ENCODE assay signal across 8 cellular contexts in the genomic region with DNA sequence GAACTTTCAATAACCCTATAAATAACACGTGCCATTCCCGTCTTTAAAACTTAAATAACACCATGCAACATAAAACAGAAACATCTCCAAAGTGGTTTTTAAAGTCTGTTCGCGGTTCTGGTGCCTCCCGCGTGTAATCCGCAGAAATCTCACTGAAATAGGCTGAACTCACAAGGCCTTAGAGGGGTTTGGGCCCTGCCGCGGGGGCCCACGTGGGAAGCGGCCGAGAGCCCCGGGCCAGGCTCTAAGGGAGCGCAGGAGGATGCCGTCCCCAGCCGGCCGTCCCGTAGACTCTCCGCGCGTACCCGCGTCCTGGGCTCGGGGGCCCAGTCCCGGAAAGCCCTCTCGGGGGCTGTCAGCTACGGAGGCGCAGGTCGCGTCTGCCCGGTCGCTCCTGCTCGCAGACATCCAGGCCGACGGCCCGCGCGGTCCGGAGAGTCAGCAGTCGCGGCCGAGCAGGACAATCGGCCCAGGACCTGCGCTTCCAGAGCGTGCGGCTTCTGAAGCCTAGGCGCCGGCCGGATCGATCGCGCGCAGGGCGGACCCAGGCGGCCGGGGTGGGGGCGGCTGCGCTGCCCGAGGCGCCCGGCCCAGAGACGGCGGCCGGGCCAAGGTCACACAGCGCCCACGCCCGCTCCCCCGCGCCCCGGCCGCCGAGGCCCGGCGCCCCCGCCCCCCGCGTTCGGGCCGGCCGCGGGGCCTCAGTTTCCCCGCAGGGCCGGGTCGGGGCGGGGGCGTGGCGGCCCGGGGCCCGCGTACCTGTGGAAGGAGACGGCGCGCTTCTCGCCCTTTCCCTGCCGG. TPM values are rescaled to one million over a fixed set of nuclear protein-coding genes. Genes with fewer than 3 reads are reported as not detected.
DNase-seq lines count a peak whose midpoint lies in the region; ATAC-seq and TF ChIP-seq lines count a peak whose summit lies in the region.

No MANE protein-coding gene starts in this region.

- ATAC-seq in GM19025 (IDR thresholded peaks at IDR 0.05; ENCODE audit: low read depth, unreplicated experiment): peak; percentile 32
- ATAC-seq in HG03108 (IDR thresholded peaks at IDR 0.05; ENCODE audit: unreplicated experiment): peak; percentile 28

- no peaks in the 10 kb centered on the region for H3K27me3 Mint-ChIP-seq in MCF 10A (ENCODE audit: insufficient read depth, unreplicated experiment)

- peak overlapping the region; percentile 90 for H3K4me3 ChIP-seq in BE2C (ENCODE audit: low read depth, low read length)
- peak overlapping the region; percentile 99 for H3K4me3 ChIP-seq in SJSA1
- H3K4me3 ChIP-seq in kidney epithelial cell (ENCODE audit: low read depth, low read length): peak overlapping the region; percentile 97

- POLR2A ChIA-PET in MCF 10A (lab: Yijun Ruan, JAX): interaction anchor here (0.6 to 2.8 kb wide), 12 partner anchors 10 to 1241 kb away, joined by 3 to 26 read pairs (median 3); a partner anchor contains a TSS

- H3K27ac ChIP-seq in SJSA1: peak overlapping the region; percentile 3; the same call in 1 of the 2 replicates

- H3K9me3 ChIP-seq in BE2C (no peaks in the 10 kb centered on the region), SJSA1 (replicated peaks) (0 out of 2 replicates have a peak, but pooled peaks cover 3% of the 10 kb centered on the region)

- TF ChIP-seq CTCF in BE2C (IDR thresholded peaks at IDR 0.05; ENCODE audit: low read depth, low read length): no peak
- TF ChIP-seq CTCF in MCF 10A (IDR thresholded peaks at IDR 0.05; ENCODE audit: unreplicated experiment): no peak
- TF ChIP-seq CTCF in kidney epithelial cell (IDR thresholded peaks at IDR 0.05; ENCODE audit: insufficient read depth, low read length, poor library complexity, severe bottlenecking): no peak

- no peaks in the 10 kb centered on the region for H3K4me1 ChIP-seq in BE2C
- peaks cover 23% of the 10 kb centered on the region for H3K4me1 ChIP-seq in SJSA1 (replicated peaks)

- peak overlapping the region; percentile 86 for H3K27ac Mint-ChIP-seq in MCF 10A (ENCODE audit: low read depth, unreplicated experiment)

- peak; percentile 62 for DNase-seq in BE2C
- DNase-seq in SJSA1 (ENCODE audit: low read depth in 1 of 2, low spot score in 2 of 2): peak in 1 of 2 experiments; percentile 59
- peak; percentile 46 for DNase-seq in MCF 10A (ENCODE audit: unreplicated experiment)
- no peak for DNase-seq in kidney epithelial cell (ENCODE audit: low read depth)
- DNase-seq in stimulated activated CD4-positive, alpha-beta T cell treated with anti-CD3 and anti-CD28 coated beads, Interleukin-4, amount 100 ng/mL, for 48 hours (ENCODE audit: low read depth in 2 of 2): peak; percentile 23 to 25
- DNase-seq in NK-92 treated with Interleukin-12 subunit alpha and Interleukin-12 subunit beta, amount 100 ng/mL, for 24 hours (lab: John Stamatoyannopoulos, UW): no peak

- H3K27me3 ChIP-seq in BE2C (no peaks in the 10 kb centered on the region), SJSA1 (replicated peaks) (no peaks in the 10 kb centered on the region), kidney epithelial cell (ENCODE audit: control insufficient read depth, insufficient read depth, low read length) (no peaks in the 10 kb centered on the region)

- peak overlapping the region; percentile 90 for H3K4me3 Mint-ChIP-seq in MCF 10A (ENCODE audit: unreplicated experiment)

- H3K4me1 Mint-ChIP-seq in MCF 10A (ENCODE audit: insufficient read depth, unreplicated experiment): peaks cover 29% of the 10 kb centered on the region

- peaks cover 23% of the 10 kb centered on the region for H3K36me3 Mint-ChIP-seq in MCF 10A (ENCODE audit: insufficient read depth, unreplicated experiment)

- no TSS peak for BruUV-seq in MCF 10A (replicated peaks; lab: Mats Ljungman, UMichigan)

- intact Hi-C loops in MCF 10A (cut with micrococcal nuclease): loop anchor here (10.0 kb wide), 1 partner anchor 282 kb away; a partner anchor contains a TSS

- no peaks in the 10 kb centered on the region for H3K9me3 Mint-ChIP-seq in MCF 10A (ENCODE audit: unreplicated experiment)

- CTCF ChIA-PET in MCF 10A (lab: Yijun Ruan, JAX): no interaction called here

- H3K36me3 ChIP-seq in BE2C: peaks cover 52% of the 10 kb centered on the region
- peaks cover 64% of the 10 kb centered on the region for H3K36me3 ChIP-seq in SJSA1
- peaks cover 6% of the 10 kb centered on the region for H3K36me3 ChIP-seq in kidney epithelial cell (ENCODE audit: control insufficient read depth, insufficient read depth, low read length)

RNA-seq across cellular contexts. Expression of a gene that starts 0.6 kb away (rescaled TPM):
- 178 TPM for polyA plus RNA-seq in BE2C (2012; ENCODE audit: insufficient read depth, insufficient read length, low read depth)
- 50.3 and 54.9 TPM in 2 replicates for total RNA-seq in SJSA1 (2014; rRNA removed; shearing (Covaris generic))
- total RNA-seq in MCF 10A (2022): 64.5 and 91.8 TPM in 2 replicates
- total RNA-seq in kidney epithelial cell: 43.3 and 51.7 TPM in 2 replicates

RNA-seq across cellular contexts. Expression of a gene that starts 1.1 kb away (rescaled TPM):
- polyA plus RNA-seq in BE2C (2012; ENCODE audit: insufficient read depth, insufficient read length, low read depth): 287 TPM
- 80.9 and 105 TPM in 2 replicates for total RNA-seq in SJSA1 (2014; rRNA removed; shearing (Covaris generic))
- 70.9 and 72.8 TPM in 2 replicates for total RNA-seq in MCF 10A (2022)
- total RNA-seq in kidney epithelial cell: 62.6 and 120 TPM in 2 replicates

RNA-seq across cellular contexts. Expression of a gene that starts 50.2 kb away (rescaled TPM):
- 71.9 TPM for polyA plus RNA-seq in BE2C (2012; ENCODE audit: insufficient read depth, insufficient read length, low read depth)
- 115 and 177 TPM in 2 replicates for total RNA-seq in SJSA1 (2014; rRNA removed; shearing (Covaris generic))
- total RNA-seq in MCF 10A (2022) (38.2 and 66.3 TPM in 2 replicates), kidney epithelial cell (32.9 and 35.6 TPM in 2 replicates)

Comparison
In these comparisons a context has a peak if more than half of its experiments do, and no peak if none do; other contexts are left out.
1. DNase-seq: peak in BE2C (single experiment), MCF 10A (single experiment) and stimulated activated CD4-positive, alpha-beta T cell treated with anti-CD3 and anti-CD28 coated beads, Interleukin-4, amount 100 ng/mL, for 48 hours (2 of 2); none in kidney epithelial cell (single experiment) and NK-92 treated with Interleukin-12 subunit alpha and Interleukin-12 subunit beta, amount 100 ng/mL, for 24 hours (single experiment).
2. Peak in every context shown above with its lines, with median percentiles within 50 percentile points of each other: H3K4me3 ChIP-seq.